20 cellular contexts compared by ENCODE assay signal in genomic region chr4:141900841-141901240, GRCh38.
"Had no signal": no experiment of that assay in that cellular context is flagged by ENCODE, and none has a peak within 500 bp of the region (broad histone marks: within the 10 kb centered on the region; RNA-seq: fewer than 3 reads in every experiment).

No MANE protein-coding gene starts in this region.

- DNase-seq: activated CD8-positive, alpha-beta memory T cell treated with anti-CD3 and anti-CD28 coated beads for 24 hours; activated CD8-positive, alpha-beta memory T cell treated with anti-CD3 and anti-CD28 coated beads, Interleukin-2, amount 50 U/mL, for 4 hours; activated naive CD4-positive, alpha-beta T cell treated with Interleukin-2 at 50 U/mL for 16 hours; activated naive CD8-positive, alpha-beta T cell treated with anti-CD3 and anti-CD28 coated beads, Interleukin-2, amount 10 ng/mL, durations not matched to agents 7 days and 5 days; activated T-cell treated with anti-CD3 and anti-CD28 coated beads, Interleukin-2, amount 50 U/mL, for 48 hours; amygdala; kidney; lower lobe of right lung; natural killer cell; ovary; right cardiac atrium; stimulated activated CD4-positive, alpha-beta T cell treated with anti-CD3 and anti-CD28 coated beads, Interleukin-4, amount 100 ng/mL, for 24 hours; stimulated activated naive CD8-positive, alpha-beta T cell treated with anti-CD3 and anti-CD28 coated beads, Interleukin-15, Interleukin-2, amounts not matched to agents 100 U/mL and 50 U/mL, for 24 hours; T-cell; upper lobe of left lung had no signal

- H3K4me1 ChIP-seq: lower lobe of right lung, upper lobe of left lung had no signal

- H3K27ac Mint-ChIP-seq: activated naive CD8-positive, alpha-beta T cell treated with anti-CD3 and anti-CD28 coated beads, Interleukin-2, amount 10 ng/mL, durations not matched to agents 7 days and 5 days; natural killer cell; T-cell; T-helper 2 cell treated with Interferon-gamma antibody and Interleukin-4, amounts not matched to agents 5 μg/mL and 100 μg/mL, for 36 hours; WTC11 had no signal

- H3K27me3 ChIP-seq: ovary, upper lobe of left lung had no signal

- H3K4me1 Mint-ChIP-seq: activated naive CD8-positive, alpha-beta T cell treated with anti-CD3 and anti-CD28 coated beads, Interleukin-2, amount 10 ng/mL, durations not matched to agents 7 days and 5 days; natural killer cell; T-cell had no signal

- H3K27ac ChIP-seq: coronary artery, epithelial cell of prostate, lower lobe of right lung, ovary, upper lobe of left lung had no signal

- ATAC-seq: left lobe of liver; lower lobe of right lung; natural killer cell; right cardiac atrium; stimulated activated naive CD8-positive, alpha-beta T cell treated with anti-CD3 and anti-CD28 coated beads, Interleukin-15, Interleukin-2, amounts not matched to agents 100 U/mL and 50 U/mL, for 24 hours; T-cell; WTC11 had no signal

- H3K27me3 Mint-ChIP-seq: activated naive CD8-positive, alpha-beta T cell treated with anti-CD3 and anti-CD28 coated beads, Interleukin-2, amount 10 ng/mL, durations not matched to agents 7 days and 5 days had no signal

- H3K36me3 ChIP-seq: lower lobe of right lung, ovary, upper lobe of left lung had no signal

- H3K4me3 ChIP-seq: coronary artery, lower lobe of right lung, ovary, upper lobe of left lung had no signal

- H3K36me3 Mint-ChIP-seq: activated naive CD8-positive, alpha-beta T cell treated with anti-CD3 and anti-CD28 coated beads, Interleukin-2, amount 10 ng/mL, durations not matched to agents 7 days and 5 days; natural killer cell; T-cell had no signal

- H3K4me3 Mint-ChIP-seq: activated naive CD8-positive, alpha-beta T cell treated with anti-CD3 and anti-CD28 coated beads, Interleukin-2, amount 10 ng/mL, durations not matched to agents 7 days and 5 days; natural killer cell; T-cell; T-helper 2 cell treated with Interferon-gamma antibody and Interleukin-4, amounts not matched to agents 5 μg/mL and 100 μg/mL, for 36 hours; WTC11 had no signal

- H3K9me3 Mint-ChIP-seq: activated naive CD8-positive, alpha-beta T cell treated with anti-CD3 and anti-CD28 coated beads, Interleukin-2, amount 10 ng/mL, durations not matched to agents 7 days and 5 days; T-cell; T-helper 2 cell treated with Interferon-gamma antibody and Interleukin-4, amounts not matched to agents 5 μg/mL and 100 μg/mL, for 36 hours had no signal

- H3K9me3 ChIP-seq: lower lobe of right lung, ovary, upper lobe of left lung had no signal
